Comparison of ENCODE assay signal across 11 cellular contexts in the genomic region with DNA sequence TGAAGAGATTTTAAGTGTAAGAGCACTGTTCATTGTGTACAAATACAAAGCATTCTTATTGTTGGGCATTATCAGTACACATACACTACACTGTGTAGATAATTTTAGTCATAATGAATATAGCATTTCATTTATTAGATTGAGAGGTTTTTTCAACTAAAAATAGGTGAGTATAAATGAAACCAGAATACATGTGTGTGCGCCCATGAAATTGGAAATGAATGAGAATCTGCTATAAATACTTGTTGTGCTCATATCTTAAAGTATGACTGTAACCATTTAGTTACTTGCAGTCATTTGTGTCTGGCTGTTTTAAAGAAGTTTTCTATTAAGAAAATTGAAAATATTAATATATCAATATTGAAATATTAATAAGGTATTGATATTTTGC.
DNase-seq lines count a peak whose midpoint lies in the region; ATAC-seq and TF ChIP-seq lines count a peak whose summit lies in the region.
"Had no signal": no experiment of that assay in that cellular context is flagged by ENCODE, and none has a peak within 500 bp of the region (broad histone marks: within the 10 kb centered on the region; RNA-seq: fewer than 3 reads in every experiment).

No MANE protein-coding gene starts in this region.

- WGBS in heart right ventricle, 2 donors, result 56 to 64% methylated on average over 1 of the region's 1 CpG

- H3K27ac ChIP-seq in heart right ventricle (no peak overlapping the region), tibial artery (no peak overlapping the region)

- no peaks in the 10 kb centered on the region for H3K9me3 ChIP-seq in heart right ventricle
- no peaks in the 10 kb centered on the region for H3K9me3 ChIP-seq in tibial artery

- H3K36me3 ChIP-seq in heart right ventricle, result no peaks in the 10 kb centered on the region
- no peaks in the 10 kb centered on the region for H3K36me3 ChIP-seq in tibial artery

- intact Hi-C loops in heart right ventricle (cut with DNase I) (no loop called here), tibial artery (cut with DNase I; ENCODE audit: low total_unique reads) (no loop called here)

- H3K4me1 ChIP-seq in heart right ventricle, result peaks cover 0 to 10% (median 0%) of the 10 kb centered on the region in 9 donors
- no peaks in the 10 kb centered on the region for H3K4me1 ChIP-seq in tibial artery

- DNase-seq in myocyte (ENCODE audit: low read depth), result peak; percentile 31
- no peak for DNase-seq in heart right ventricle
- no peak for DNase-seq in tibial artery
- DNase-seq in NCI-H1694 (lab: John Stamatoyannopoulos, UW), result no peak
- no peak for DNase-seq in kidney tubule cell (ENCODE audit: low spot score)
- DNase-seq: NCI-H524 treated with DMSO at 0.1 percent for 48 hours, SW 1271 had no signal

- no peak for TF ChIP-seq CTCF in heart right ventricle (IDR thresholded peaks at IDR 0.05)
- no peak for TF ChIP-seq CTCF in tibial artery (IDR thresholded peaks at IDR 0.05)

- H3K27me3 ChIP-seq in heart right ventricle (no peaks in the 10 kb centered on the region), tibial artery (no peaks in the 10 kb centered on the region)

- H3K4me3 ChIP-seq in heart right ventricle (no peak overlapping the region), tibial artery (no peak overlapping the region)

- ATAC-seq in GM18861 (IDR thresholded peaks at IDR 0.05; ENCODE audit: unreplicated experiment) (peak; percentile 46), GM21576 (IDR thresholded peaks at IDR 0.05; ENCODE audit: unreplicated experiment) (peak; percentile 57), HG03139 (IDR thresholded peaks at IDR 0.05; ENCODE audit: unreplicated experiment) (peak; percentile 43), heart right ventricle (no peak)
- ATAC-seq: left lobe of liver had no signal

Comparison
In these comparisons a context has a peak if more than half of its experiments do, and no peak if none do; other contexts are left out.
1. ATAC-seq: peak in GM18861 (single experiment), GM21576 (single experiment) and HG03139 (single experiment); none in heart right ventricle (0 of 8).